8 cellular contexts compared by ENCODE assay signal in genomic region chr16:28623172-28623711, GRCh38.
A peak's percentile ranks its signal among the peaks of the same experiment; 100 is the strongest.
DNase-seq lines count a peak whose midpoint lies in the region; ATAC-seq lines count a peak whose summit lies in the region.

No MANE protein-coding gene starts in this region.

- H2AFZ ChIP-seq in ACC112 (ENCODE audit: low read length, unreplicated experiment): peak overlapping the region; percentile 40

- DNase-seq in HuH-7.5 (ENCODE audit: low spot score) (peak; percentile 50), T follicular helper cell (ENCODE audit: low read depth) (peak; percentile 55), left kidney (ENCODE audit: low read depth, low spot score) (peak; percentile 84), HCEC 1CT (no peak)
- DNase-seq in activated naive CD8-positive, alpha-beta T cell treated with anti-CD3 and anti-CD28 coated beads, Interleukin-2, amount 50 U/mL, for 24 hours: peak; percentile 74
- peak; percentile 20 for DNase-seq in stimulated activated CD8-positive, alpha-beta memory T cell treated with anti-CD3 and anti-CD28 coated beads, Interleukin-12 subunit alpha, Interleukin-12 subunit beta, amount 100 ng/mL, for 1 hour (ENCODE audit: low read depth)

- no peaks in the 10 kb centered on the region for H3K27me3 ChIP-seq in ACC112 (ENCODE audit: insufficient read depth, low read length)

- no peaks in the 10 kb centered on the region for H3K79me2 ChIP-seq in ACC112 (ENCODE audit: control insufficient read depth, insufficient read depth, low read length, unreplicated experiment)

- H3K27ac Mint-ChIP-seq in activated naive CD8-positive, alpha-beta T cell treated with anti-CD3 and anti-CD28 coated beads, Interleukin-2, amount 50 U/mL, for 24 hours: peak overlapping the region; percentile 69

- H3K4me3 ChIP-seq in ACC112 (ENCODE audit: low read depth, low read length): peak overlapping the region; percentile 78

- no peaks in the 10 kb centered on the region for H3K9me3 Mint-ChIP-seq in activated naive CD8-positive, alpha-beta T cell treated with anti-CD3 and anti-CD28 coated beads, Interleukin-2, amount 50 U/mL, for 24 hours

- no peaks in the 10 kb centered on the region for H3K4me1 ChIP-seq in ACC112 (ENCODE audit: control insufficient read depth, insufficient read depth, low read length, unreplicated experiment)

- peak overlapping the region; percentile 87 for H3K4me3 Mint-ChIP-seq in activated naive CD8-positive, alpha-beta T cell treated with anti-CD3 and anti-CD28 coated beads, Interleukin-2, amount 50 U/mL, for 24 hours

- peak; percentile 98 for ATAC-seq in activated naive CD8-positive, alpha-beta T cell treated with anti-CD3 and anti-CD28 coated beads, Interleukin-2, amount 50 U/mL, for 24 hours
- ATAC-seq in HG02571 (IDR thresholded peaks at IDR 0.05; ENCODE audit: unreplicated experiment): no peak

- no peaks in the 10 kb centered on the region for H3K36me3 ChIP-seq in ACC112 (ENCODE audit: insufficient read depth, low read length)

- H3K27ac ChIP-seq in ACC112 (ENCODE audit: low read depth, low read length): no peak overlapping the region

- H3K4me1 Mint-ChIP-seq in activated naive CD8-positive, alpha-beta T cell treated with anti-CD3 and anti-CD28 coated beads, Interleukin-2, amount 50 U/mL, for 24 hours: peaks cover 19% of the 10 kb centered on the region

- peaks cover 11% of the 10 kb centered on the region for H3K36me3 Mint-ChIP-seq in activated naive CD8-positive, alpha-beta T cell treated with anti-CD3 and anti-CD28 coated beads, Interleukin-2, amount 50 U/mL, for 24 hours (ENCODE audit: low read depth)

- no peaks in the 10 kb centered on the region for H3K27me3 Mint-ChIP-seq in activated naive CD8-positive, alpha-beta T cell treated with anti-CD3 and anti-CD28 coated beads, Interleukin-2, amount 50 U/mL, for 24 hours
